9 cellular contexts compared by ENCODE assay signal in genomic region chr5:88140396-88140862, GRCh38.
DNase-seq lines count a peak whose midpoint lies in the region; ATAC-seq, FAIRE-seq and TF ChIP-seq lines count a peak whose summit lies in the region.
"Had no signal": no experiment of that assay in that cellular context is flagged by ENCODE, and none has a peak within 500 bp of the region (broad histone marks: within the 10 kb centered on the region; RNA-seq: fewer than 3 reads in every experiment).

No MANE protein-coding gene starts in this region.

- H3K27ac Mint-ChIP-seq in Caco-2 (ENCODE audit: unreplicated experiment) = no peak overlapping the region

- no peak overlapping the region for H3K4me3 Mint-ChIP-seq in Caco-2 (ENCODE audit: unreplicated experiment)

- H3K9me3 ChIP-seq in Caco-2 (no peaks in the 10 kb centered on the region), RWPE2 (ENCODE audit: severe bottlenecking) (no peaks in the 10 kb centered on the region)

- H3K27me3 Mint-ChIP-seq in Caco-2 (ENCODE audit: insufficient read depth, unreplicated experiment) = peaks cover 2% of the 10 kb centered on the region

- no peak for FAIRE-seq in H54 (lab: Jason Lieb, UNC)
- FAIRE-seq: GM18507 had no signal

- H3K27me3 ChIP-seq in Caco-2 (replicated peaks; ENCODE audit: control insufficient read depth, insufficient read depth, low read length) = no peaks in the 10 kb centered on the region
- peaks cover 87% of the 10 kb centered on the region for H3K27me3 ChIP-seq in RWPE2 (ENCODE audit: insufficient read depth, poor library complexity, severe bottlenecking)

- H3K4me1 Mint-ChIP-seq in Caco-2 (ENCODE audit: low read depth, unreplicated experiment) = no peaks in the 10 kb centered on the region

- CTCF ChIA-PET in Caco-2 (lab: Charles Lee) = interaction anchor here (0.7 to 0.8 kb wide), 3 partner anchors 50 to 109 kb away, joined by 3 to 4 read pairs (median 4); no protein-coding TSS in a partner anchor

- no peaks in the 10 kb centered on the region for H3K36me3 ChIP-seq in Caco-2 (ENCODE audit: control insufficient read depth, insufficient read depth, low read length)
- no peaks in the 10 kb centered on the region for H3K36me3 ChIP-seq in RWPE2 (ENCODE audit: low read depth)

- ATAC-seq in RWPE2 (ENCODE audit: low read depth) (no peak), left ventricle myocardium superior (no peak)

- TF ChIP-seq POLR2A in H54 (IDR thresholded peaks at IDR 0.05; ENCODE audit: low read depth, low read length) = no peak

- H3K27ac ChIP-seq in RWPE2 (ENCODE audit: poor library complexity, severe bottlenecking) = no peak overlapping the region

- no peaks in the 10 kb centered on the region; the same call in 1 of the 2 replicates for H3K4me1 ChIP-seq in Caco-2
- H3K4me1 ChIP-seq in RWPE2 (ENCODE audit: insufficient read depth, poor library complexity, severe bottlenecking) = peaks cover 5% of the 10 kb centered on the region

- H3K4me3 ChIP-seq in Caco-2 (ENCODE audit: low read depth, low read length) (peak overlapping the region; percentile 52), RWPE2 (ENCODE audit: severe bottlenecking) (peak overlapping the region; percentile 22)

- TF ChIP-seq CTCF in Caco-2 (IDR thresholded peaks at IDR 0.05; ENCODE audit: insufficient read depth in 1 of 2, low read depth in 1 of 2, low read length in 1 of 2, severe bottlenecking in 1 of 2, unreplicated experiment in 1 of 2) = no peak
- TF ChIP-seq CTCF in RWPE2 (IDR thresholded peaks at IDR 0.05; ENCODE audit: poor library complexity, severe bottlenecking) = no peak

- H3K36me3 Mint-ChIP-seq in Caco-2 (ENCODE audit: insufficient read depth, unreplicated experiment) = no peaks in the 10 kb centered on the region

- intact Hi-C loops in Caco-2 (cut with micrococcal nuclease; ENCODE audit: unreplicated experiment) = loop anchor here (2.0 to 5.0 kb wide), 4 partner anchors 28 to 550 kb away; no protein-coding TSS in a partner anchor
- intact Hi-C loops in left ventricle myocardium superior (cut with micrococcal nuclease) = no loop called here
- intact Hi-C loops in posterior vena cava (cut with DNase I) = loop anchor here in 1 of 2 donors (10.0 kb wide), 1 partner anchor 534 kb away; no protein-coding TSS in a partner anchor

- BruUV-seq in Caco-2 (replicated peaks; lab: Mats Ljungman, UMichigan) = no TSS peak

- H3K9me3 Mint-ChIP-seq in Caco-2 (ENCODE audit: unreplicated experiment) = no peaks in the 10 kb centered on the region

- DNase-seq in Caco-2 (peak in 1 of 2 experiments; percentile 59), RWPE2 (ENCODE audit: low spot score) (no peak), left ventricle myocardium superior (peak; percentile 47), posterior vena cava (ENCODE audit: low spot score) (peak; percentile 74), H54 (ENCODE audit: insufficient read length, low spot score) (no peak), HuH-7 (ENCODE audit: low spot score) (no peak), NCI-H446 treated with DMSO at 0.1 percent for 48 hours (lab: John Stamatoyannopoulos, UW) (no peak), NCI-H1048 (lab: John Stamatoyannopoulos, UW) (no peak)

- POLR2A ChIA-PET in Caco-2 (lab: Charles Lee) = no interaction called here

Comparison
In these comparisons a context has a peak if more than half of its experiments do, and no peak if none do; other contexts are left out.
1. DNase-seq: peak in left ventricle myocardium superior (single experiment) and posterior vena cava (single experiment); none in RWPE2 (single experiment), H54 (single experiment), HuH-7 (single experiment), NCI-H446 treated with DMSO at 0.1 percent for 48 hours (single experiment) and NCI-H1048 (single experiment).